In genomic region chr18:37873416-37873815, GRCh38 we compare ENCODE assay signal across 20 cellular contexts.
DNase-seq lines count a peak whose midpoint lies in the region; ATAC-seq and TF ChIP-seq lines count a peak whose summit lies in the region.
"Had no signal": no experiment of that assay in that cellular context is flagged by ENCODE, and none has a peak within 500 bp of the region (broad histone marks: within the 10 kb centered on the region; RNA-seq: fewer than 3 reads in every experiment).

No MANE protein-coding gene starts in this region.

- H2AFZ ChIP-seq in GM23338 = no peak overlapping the region

- H3K36me3 ChIP-seq in GM23338 (ENCODE audit: insufficient read depth) (no peaks in the 10 kb centered on the region), esophagus muscularis mucosa (no peaks in the 10 kb centered on the region), mesendoderm (ENCODE audit: control insufficient read depth, insufficient read depth, low read length) (no peaks in the 10 kb centered on the region), tibial artery (no peaks in the 10 kb centered on the region)
- H3K36me3 ChIP-seq: BLaER1 had no signal

- H3K27ac Mint-ChIP-seq in GM23338 = no peak overlapping the region
- H3K27ac Mint-ChIP-seq: B cell; CD4-positive, CD25-positive, alpha-beta regulatory T cell; CD8-positive, alpha-beta T cell had no signal

- H3K4me1 Mint-ChIP-seq in GM23338 = peaks cover 8% of the 10 kb centered on the region; the same call in 2 of the 3 replicates
- H3K4me1 Mint-ChIP-seq: B cell; CD4-positive, CD25-positive, alpha-beta regulatory T cell had no signal

- no peak for ATAC-seq in GM23338
- no peak for ATAC-seq in GM19328 (IDR thresholded peaks at IDR 0.05; ENCODE audit: unreplicated experiment)
- ATAC-seq: CD8-positive, alpha-beta T cell had no signal

- no peaks in the 10 kb centered on the region for H3K9me2 ChIP-seq in GM23338 (ENCODE audit: insufficient read depth)

- peak; percentile 64 for DNase-seq in NCI-H2171 treated with DMSO at 0.1 percent for 48 hours (lab: John Stamatoyannopoulos, UW)
- DNase-seq in NCI-H2171 (lab: John Stamatoyannopoulos, UW) = no peak
- peak; percentile 1 for DNase-seq in GM23338 (ENCODE audit: low spot score)
- peak; percentile 81 for DNase-seq in esophagus muscularis mucosa (ENCODE audit: extremely low spot score)
- DNase-seq in mesendoderm = peak; percentile 39
- DNase-seq in NCI-H1694 treated with DMSO at 0.1 percent for 48 hours (lab: John Stamatoyannopoulos, UW) = no peak
- no peak for DNase-seq in tibial artery
- DNase-seq: Caco-2; CD4-positive, CD25-positive, alpha-beta regulatory T cell; CD8-positive, alpha-beta T cell; DMS53; DMS79 treated with DMSO at 0.1 percent for 48 hours; GF-D8; H7; HCEC 1CT had no signal

- H3K18ac ChIP-seq in mesendoderm (ENCODE audit: low read length) = no peak overlapping the region

- H3K4me1 ChIP-seq in GM23338 (ENCODE audit: insufficient read depth) (no peaks in the 10 kb centered on the region), esophagus muscularis mucosa (no peaks in the 10 kb centered on the region), mesendoderm (ENCODE audit: control insufficient read depth, low read depth, low read length) (peaks cover 2% of the 10 kb centered on the region), tibial artery (no peaks in the 10 kb centered on the region)
- H3K4me1 ChIP-seq: BLaER1, Caco-2 had no signal

- intact Hi-C loops in esophagus muscularis mucosa (cut with DNase I) = no loop called here
- intact Hi-C loops in tibial artery (cut with DNase I; ENCODE audit: low total_unique reads) = no loop called here

- no peak overlapping the region for H3K4me3 Mint-ChIP-seq in GM23338
- H3K4me3 Mint-ChIP-seq: B cell; CD4-positive, CD25-positive, alpha-beta regulatory T cell; CD8-positive, alpha-beta T cell had no signal

- no peak overlapping the region for H2BK15ac ChIP-seq in mesendoderm (replicated peaks; ENCODE audit: low read depth)

- H3K9me3 ChIP-seq in esophagus muscularis mucosa (peaks cover 0 to 7% (median 2%) of the 10 kb centered on the region in 4 donors), tibial artery (no peaks in the 10 kb centered on the region)
- H3K9me3 ChIP-seq: BLaER1, Caco-2 had no signal

- H3K9ac ChIP-seq in mesendoderm (ENCODE audit: low read length) = no peak overlapping the region
- H3K9ac ChIP-seq: BLaER1 had no signal

- no peak overlapping the region for H2AK5ac ChIP-seq in mesendoderm (ENCODE audit: low read length)

- H3F3A ChIP-seq in GM23338 (replicated peaks; ENCODE audit: low read depth) = no peaks in the 10 kb centered on the region

- H3K4me3 ChIP-seq in GM23338 = no peak overlapping the region
- H3K4me3 ChIP-seq in esophagus muscularis mucosa = no peak overlapping the region
- H3K4me3 ChIP-seq in mesendoderm (ENCODE audit: low read length) = no peak overlapping the region
- no peak overlapping the region for H3K4me3 ChIP-seq in tibial artery
- H3K4me3 ChIP-seq: BLaER1 had no signal

- 50% methylated on average over 1 of the region's 1 CpG for WGBS in esophagus muscularis mucosa
- no CpG with 5 or more reads among the region's 1 CpG for WGBS in mesendoderm (ENCODE audit: extremely low coverage, insufficient coverage, low lambda C conversion rate)

- no peak overlapping the region for H4K5ac ChIP-seq in mesendoderm (ENCODE audit: low read length)

- TF ChIP-seq EP300 in esophagus muscularis mucosa (IDR thresholded peaks at IDR 0.05) = no peak

- H2BK5ac ChIP-seq in mesendoderm (ENCODE audit: low read length) = no peak overlapping the region

- H3K27ac ChIP-seq in GM23338 (ENCODE audit: low read depth) = no peak overlapping the region
- H3K27ac ChIP-seq in esophagus muscularis mucosa (replicated peaks in 1 of 4) = no peak overlapping the region
- no peak overlapping the region for H3K27ac ChIP-seq in mesendoderm (ENCODE audit: low read depth, low read length)
- no peak overlapping the region for H3K27ac ChIP-seq in tibial artery
- H3K27ac ChIP-seq: 22Rv1, BLaER1, C4-2B had no signal

- H3K4me2 ChIP-seq in GM23338 (no peak overlapping the region), mesendoderm (ENCODE audit: low read length) (no peak overlapping the region)
- H3K4me2 ChIP-seq: BLaER1 had no signal

- H3K36me3 Mint-ChIP-seq in GM23338 (ENCODE audit: low read depth) = peaks cover 3% of the 10 kb centered on the region; the same call in 1 of the 3 replicates
- H3K36me3 Mint-ChIP-seq: CD4-positive, CD25-positive, alpha-beta regulatory T cell; CD8-positive, alpha-beta T cell had no signal

- TF ChIP-seq CTCF in GM23338 (conservative IDR thresholded peaks at IDR 0.05; ENCODE audit: low read depth in 2 of 2) = no peak
- TF ChIP-seq CTCF in esophagus muscularis mucosa (IDR thresholded peaks at IDR 0.05) = no peak
- no peak for TF ChIP-seq CTCF in tibial artery (IDR thresholded peaks at IDR 0.05)

- H3K79me1 ChIP-seq in mesendoderm (ENCODE audit: low read length) = no peaks in the 10 kb centered on the region

- H3K27me3 ChIP-seq in GM23338 (ENCODE audit: insufficient read depth) (no peaks in the 10 kb centered on the region), esophagus muscularis mucosa (no peaks in the 10 kb centered on the region), mesendoderm (ENCODE audit: insufficient read depth, low read length, poor library complexity) (no peaks in the 10 kb centered on the region), tibial artery (no peaks in the 10 kb centered on the region)
- H3K27me3 ChIP-seq: BLaER1 had no signal

- H4K8ac ChIP-seq in mesendoderm (ENCODE audit: low read depth, low read length) = no peak overlapping the region

- no peak overlapping the region for H3K4ac ChIP-seq in mesendoderm (ENCODE audit: low read depth, low read length)

- no peak overlapping the region for H3K23ac ChIP-seq in mesendoderm (ENCODE audit: low read length)

- TF ChIP-seq POLR2A in esophagus muscularis mucosa (IDR thresholded peaks at IDR 0.05; ENCODE audit: low read depth) = no peak

- no peak overlapping the region for H2BK120ac ChIP-seq in mesendoderm (ENCODE audit: low read depth, low read length)

- peaks cover 2% of the 10 kb centered on the region for H3K27me3 Mint-ChIP-seq in GM23338 (ENCODE audit: insufficient read depth, low read depth, poor library complexity)
- H3K27me3 Mint-ChIP-seq: B cell had no signal

- no peaks in the 10 kb centered on the region for H3K79me2 ChIP-seq in GM23338 (replicated peaks; ENCODE audit: insufficient read depth)
- no peaks in the 10 kb centered on the region for H3K79me2 ChIP-seq in mesendoderm (ENCODE audit: control insufficient read depth, insufficient read depth, low read length)

- no peak overlapping the region for H3K56ac ChIP-seq in mesendoderm (ENCODE audit: low read length)

- H3K9me3 Mint-ChIP-seq in GM23338 = peaks cover 2% of the 10 kb centered on the region; the same call in 2 of the 3 replicates
- H3K9me3 Mint-ChIP-seq: CD8-positive, alpha-beta T cell had no signal

- H4K20me1 ChIP-seq in GM23338 (replicated peaks; ENCODE audit: insufficient read depth) = no peaks in the 10 kb centered on the region
- H4K20me1 ChIP-seq: BLaER1 had no signal

TF ChIP-seq in GM23338, 12 proteins besides CTCF, POLR2A, EP300 and RAD21 (continues in another document):
- no peak for TF ChIP-seq REST (IDR thresholded peaks at IDR 0.05; ENCODE audit: unreplicated experiment)

Comparison
In these comparisons a context has a peak if more than half of its experiments do, and no peak if none do; other contexts are left out.
1. DNase-seq: peak in NCI-H2171 treated with DMSO at 0.1 percent for 48 hours (single experiment), GM23338 (single experiment), esophagus muscularis mucosa (single experiment) and mesendoderm (single experiment); none in NCI-H2171 (single experiment), NCI-H1694 treated with DMSO at 0.1 percent for 48 hours (single experiment) and tibial artery (0 of 2).